ENCODE assay signal across 20 cellular contexts in the genomic region with DNA sequence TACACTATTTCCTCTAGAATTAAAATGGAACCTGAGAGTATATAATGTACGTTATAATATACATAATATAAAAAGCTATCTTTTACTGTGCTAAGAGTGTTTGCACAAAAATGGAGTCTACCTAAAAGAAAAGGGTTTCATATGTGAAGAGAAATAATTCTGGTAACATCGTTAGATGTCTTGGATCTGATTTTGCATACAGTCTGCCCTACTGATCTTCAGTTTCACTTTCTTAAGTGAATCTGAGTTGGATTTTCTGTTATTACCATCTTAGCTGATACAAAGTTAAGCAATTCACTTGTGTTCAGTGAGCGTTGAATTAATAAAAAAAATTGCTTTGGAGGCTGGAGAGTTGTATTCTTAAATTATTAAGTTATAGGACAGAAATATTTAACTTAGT.
DNase-seq lines count a peak whose midpoint lies in the region; ATAC-seq and TF ChIP-seq lines count a peak whose summit lies in the region.
"Had no signal": no experiment of that assay in that cellular context is flagged by ENCODE, and none has a peak within 500 bp of the region (broad histone marks: within the 10 kb centered on the region; RNA-seq: fewer than 3 reads in every experiment).

No MANE protein-coding gene starts in this region.

- H3K36me3 ChIP-seq in body of pancreas (replicated peaks in 1 of 2; ENCODE audit: insufficient read depth in 1 of 2, low read depth in 2 of 2), result no peaks in the 10 kb centered on the region

- no peak overlapping the region for H3K4me3 ChIP-seq in body of pancreas
- H3K4me3 ChIP-seq: GM23248 had no signal

- no peak for TF ChIP-seq POLR2A in body of pancreas (IDR thresholded peaks at IDR 0.05)

- H3K4me1 ChIP-seq in body of pancreas, result no peaks in the 10 kb centered on the region

- DNase-seq in A172 (ENCODE audit: low spot score) (peak; percentile 35), OCI-M1 (lab: John Stamatoyannopoulos, UW) (peak; percentile 30), body of pancreas (no peak), GM03348 (ENCODE audit: low spot score) (no peak), T1000 (lab: John Stamatoyannopoulos, UW) (no peak), globus pallidus (ENCODE audit: low spot score) (no peak)
- DNase-seq: 8988T, DMS53, GF-D8, GM23248, HCEC 1CT, Karpas-422, NCI-H1417, NCI-H1694 treated with DMSO at 0.1 percent for 48 hours, NCI-H2081 treated with DMSO at 0.1 percent for 48 hours, NCI-H446, PC-3, Right ventricle myocardium superior had no signal

- 55 to 62% methylated on average over 3 of the region's 3 CpGs for WGBS in body of pancreas, 2 donors

- ATAC-seq in GM19468 (IDR thresholded peaks at IDR 0.05; ENCODE audit: extremely low read depth, unreplicated experiment), result peak; percentile 42
- peak; percentile 46 for ATAC-seq in HG03354 (IDR thresholded peaks at IDR 0.05; ENCODE audit: poor library complexity, severe bottlenecking, unreplicated experiment)
- ATAC-seq in body of pancreas, result no peak
- ATAC-seq: PC-3 had no signal

- TF ChIP-seq CTCF in body of pancreas (IDR thresholded peaks at IDR 0.05), result no peak

- no peak overlapping the region for H3K27ac ChIP-seq in body of pancreas
- H3K27ac ChIP-seq: GM23248 had no signal

- intact Hi-C loops in body of pancreas (cut with DNase I), result no loop called here

- no peaks in the 10 kb centered on the region for H3K9me3 ChIP-seq in body of pancreas

- H3K27me3 ChIP-seq in body of pancreas, result no peaks in the 10 kb centered on the region

Comparison
In these comparisons a context has a peak if more than half of its experiments do, and no peak if none do; other contexts are left out.
1. DNase-seq: peak in A172 (single experiment) and OCI-M1 (single experiment); none in body of pancreas (0 of 4), GM03348 (single experiment), T1000 (single experiment) and globus pallidus (single experiment).